Comparison of ENCODE assay signal across 9 cellular contexts in the genomic region with DNA sequence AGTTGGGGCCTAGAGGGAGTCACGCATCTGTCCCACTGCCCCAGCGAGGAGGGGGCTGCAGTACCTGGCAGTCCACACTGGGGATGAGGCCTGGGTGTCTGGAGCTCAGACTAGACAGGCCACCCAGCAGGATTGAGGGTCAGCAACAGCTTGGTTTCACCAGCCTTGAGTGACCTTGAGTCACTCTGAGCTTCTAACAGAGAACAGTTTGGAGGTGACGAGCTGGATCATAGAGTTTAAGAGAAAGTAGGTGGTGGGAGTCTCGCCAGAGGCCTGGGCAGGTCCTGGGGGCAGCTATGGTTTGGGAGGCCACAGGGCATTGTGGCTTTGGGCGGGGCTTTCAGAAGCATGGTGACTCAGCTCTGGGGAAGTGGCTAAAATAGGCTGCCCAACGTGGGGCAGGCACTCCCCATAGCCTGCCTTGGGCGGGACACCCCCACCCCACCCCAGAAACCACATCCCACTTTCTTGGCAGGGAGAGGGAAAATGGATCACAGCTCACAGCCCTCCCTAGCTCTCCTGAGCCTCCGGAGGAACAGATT. TPM values are rescaled to one million over a fixed set of nuclear protein-coding genes. Genes with fewer than 3 reads are reported as not detected.
DNase-seq lines count a peak whose midpoint lies in the region; ATAC-seq and TF ChIP-seq lines count a peak whose summit lies in the region.
"Had no signal": no experiment of that assay in that cellular context is flagged by ENCODE, and none has a peak within 500 bp of the region (broad histone marks: within the 10 kb centered on the region; RNA-seq: fewer than 3 reads in every experiment).

No MANE protein-coding gene starts in this region.

- H3K27me3 ChIP-seq in MG63, result no peaks in the 10 kb centered on the region
- H3K27me3 ChIP-seq in mammary epithelial cell (ENCODE audit: insufficient read depth, low read length), result no peaks in the 10 kb centered on the region
- no peaks in the 10 kb centered on the region for H3K27me3 ChIP-seq in lung (ENCODE audit: control insufficient read depth, insufficient read depth)
- no peaks in the 10 kb centered on the region for H3K27me3 ChIP-seq in uterus
- no peaks in the 10 kb centered on the region for H3K27me3 ChIP-seq in BE2C

- H3K4me3 ChIP-seq in MG63 (peak overlapping the region; percentile 28), mammary epithelial cell (replicated peaks in 1 of 3; ENCODE audit: insufficient read depth in 1 of 3, low read depth in 2 of 3, low read length in 3 of 3) (peak overlapping the region in 2 of 3 experiments; percentile 7 to 15), lung (no peak overlapping the region), uterus (peak overlapping the region in 1 of 2 donors; percentile 1), BE2C (ENCODE audit: low read depth, low read length) (no peak overlapping the region)

- 53% methylated on average over 4 of the region's 8 CpGs for WGBS in mammary epithelial cell (ENCODE audit: low coverage, missing lambda C conversion rate)
- WGBS in lung, 2 donors, result 28 to 39% methylated on average over 8 of the region's 8 CpGs

- peaks cover 58% of the 10 kb centered on the region for H3K4me1 ChIP-seq in mammary epithelial cell (ENCODE audit: insufficient read depth, low read length)
- peaks cover 28 to 69% of the 10 kb centered on the region in 2 donors for H3K4me1 ChIP-seq in lung (ENCODE audit: control insufficient read depth in 2 of 2, insufficient read depth in 2 of 2, low read length in 2 of 2)
- peaks cover 28 to 66% of the 10 kb centered on the region in 2 donors for H3K4me1 ChIP-seq in uterus
- peaks cover 3% of the 10 kb centered on the region; the same call in 1 of the 2 replicates for H3K4me1 ChIP-seq in BE2C

- CTCF ChIA-PET in mammary epithelial cell (lab: Charles Lee; ENCODE audit: low non-redundant PET), result interaction anchor here (0.7 kb wide), 1 partner anchor 68 kb away, joined by 3 read pairs; no protein-coding TSS in a partner anchor

- no peak for TF ChIP-seq POLR2A in uterus (IDR thresholded peaks at IDR 0.05)

- peak overlapping the region; percentile 45 for H2AFZ ChIP-seq in mammary epithelial cell (ENCODE audit: low read depth, low read length)

- intact Hi-C loops in mammary epithelial cell (cut with micrococcal nuclease) (no loop called here), uterus (cut with DNase I; ENCODE audit: low total_unique reads) (no loop called here)

- H3K9me3 ChIP-seq in MG63 (no peaks in the 10 kb centered on the region), mammary epithelial cell (replicated peaks; ENCODE audit: insufficient read depth, low read length) (no peaks in the 10 kb centered on the region), lung (ENCODE audit: control insufficient read depth in 2 of 2, insufficient read depth in 1 of 2, low read length in 1 of 2) (no peaks in the 10 kb centered on the region), uterus (no peaks in the 10 kb centered on the region), BE2C (no peaks in the 10 kb centered on the region)

- no peaks in the 10 kb centered on the region for H4K20me1 ChIP-seq in mammary epithelial cell (ENCODE audit: insufficient read depth, low read length)

- H3K27ac ChIP-seq in mammary epithelial cell (ENCODE audit: insufficient read depth, low read depth, low read length) (peak overlapping the region; percentile 66), lung (ENCODE audit: low read depth in 1 of 2, low read length in 1 of 2) (peak overlapping the region; percentile 88 to 95), uterus (peak overlapping the region; percentile 87)

- dilution Hi-C loops in mammary epithelial cell (cut with HindIII; ENCODE audit: low sequenced_read_pairs), result no loop called here

- DNase-seq in HCEC 1CT, result peak; percentile 91
- peak; percentile 99 for DNase-seq in MG63
- DNase-seq in mammary epithelial cell, result peak; percentile 89
- DNase-seq in lung (ENCODE audit: low spot score), result peak; percentile 80
- peak; percentile 67 to 68 for DNase-seq in uterus
- no peak for DNase-seq in midbrain (lab: John Stamatoyannopoulos, UW)
- DNase-seq in BE2C, result no peak
- DNase-seq: activated B cell treated with CpG ODN at 0.5 μM for 24 hours had no signal

- in situ Hi-C loops in mammary epithelial cell (cut with MboI; ENCODE audit: low sequenced_read_pairs in 2 of 2), result no loop called here

- peaks cover 68% of the 10 kb centered on the region for H3K79me2 ChIP-seq in mammary epithelial cell (ENCODE audit: insufficient read depth, low read length)

- ATAC-seq in GM18502 (IDR thresholded peaks at IDR 0.05; ENCODE audit: poor library complexity, unreplicated experiment) (peak; percentile 89), lung (ENCODE audit: insufficient read depth, low FRiP score) (peak; percentile 87)

- no TSS peak for BruUV-seq in mammary epithelial cell (replicated peaks; lab: Mats Ljungman, UMichigan)

- H3K9ac ChIP-seq in mammary epithelial cell (ENCODE audit: insufficient read depth, low read length), result peak overlapping the region; percentile 51

- peaks cover 36% of the 10 kb centered on the region for H3K36me3 ChIP-seq in MG63
- H3K36me3 ChIP-seq in mammary epithelial cell (ENCODE audit: insufficient read depth, low read length), result no peaks in the 10 kb centered on the region
- H3K36me3 ChIP-seq in lung (ENCODE audit: control insufficient read depth in 2 of 2, insufficient read depth in 2 of 2, low read length in 2 of 2), result peaks cover 0 to 4% of the 10 kb centered on the region in 2 donors
- no peaks in the 10 kb centered on the region for H3K36me3 ChIP-seq in uterus
- peaks cover 7% of the 10 kb centered on the region for H3K36me3 ChIP-seq in BE2C

- H3K4me2 ChIP-seq in mammary epithelial cell (ENCODE audit: insufficient read depth, low read depth, low read length), result peak overlapping the region; percentile 76

- TF ChIP-seq CTCF in mammary epithelial cell (conservative IDR thresholded peaks at IDR 0.05 in 1 of 2, IDR thresholded peaks at IDR 0.05 in 1 of 2; ENCODE audit: extremely low read depth in 1 of 2, insufficient read depth in 1 of 2, low read depth in 1 of 2, low read length in 2 of 2) (no peak), lung (IDR thresholded peaks at IDR 0.05; ENCODE audit: control extremely low read depth, extremely low read depth) (no peak), uterus (IDR thresholded peaks at IDR 0.05) (no peak), BE2C (IDR thresholded peaks at IDR 0.05; ENCODE audit: low read depth, low read length) (no peak)

RNA-seq across cellular contexts. Expression of gene CDC42EP4, which starts 20.5 kb away (rescaled TPM):
- total RNA-seq in MG63 (2014; rRNA removed; shearing (Covaris generic); ENCODE audit: low replicate concordance), result 37.7 and 52.4 TPM in 2 replicates
- total RNA-seq in mammary epithelial cell (10 to 100 TPM; 21.4 to 25.3 TPM), lung (10 to 100 TPM; 52.0 to 56.2 TPM), uterus (100 to 1,000 TPM in 1 of 4 donors, 10 to 100 TPM in 3; 26.6 to 131 (median 70.7) TPM)
- polyA plus RNA-seq in mammary epithelial cell (17.2 TPM), lung (10 to 100 TPM; 18.6 to 52.2 TPM)
- polyA minus RNA-seq in mammary epithelial cell, result 20.4 TPM
- 63.5 TPM for polyA plus RNA-seq in BE2C (2012; ENCODE audit: insufficient read depth, insufficient read length, low read depth)

RNA-seq across cellular contexts. Expression of gene CPSF4L, which starts 29.7 kb away (rescaled TPM):
- not detected in 2 replicates for total RNA-seq in MG63 (2014; rRNA removed; shearing (Covaris generic); ENCODE audit: low replicate concordance)
- total RNA-seq in mammary epithelial cell, result not detected
- not detected for polyA plus RNA-seq in mammary epithelial cell
- polyA minus RNA-seq in mammary epithelial cell, result not detected
- total RNA-seq in lung, result not detected
- not detected for polyA plus RNA-seq in lung
- total RNA-seq in uterus, result under 1 TPM in 1 of 4 donors, not detected in 3; 0.34 TPM
- not detected for polyA plus RNA-seq in BE2C (2012; ENCODE audit: insufficient read depth, insufficient read length, low read depth)
- total RNA-seq: activated B cell treated with CpG ODN at 0.5 μM for 24 hours had no signal

Comparison
In these comparisons a context has a peak if more than half of its experiments do, and no peak if none do; other contexts are left out.
1. DNase-seq: peak in HCEC 1CT (single experiment), MG63 (single experiment), mammary epithelial cell (single experiment), lung (single experiment) and uterus (2 of 2); none in midbrain (single experiment) and BE2C (single experiment).
2. H3K4me3 ChIP-seq: peak in MG63 (single experiment) and mammary epithelial cell (2 of 3); none in lung (single experiment) and BE2C (single experiment).
3. Peak in every context shown above with its lines, with median percentiles within 50 percentile points of each other: H3K27ac ChIP-seq.